In genomic region chr4:149676076-149676475, GRCh38 we compare ENCODE assay signal across 12 cellular contexts.
DNase-seq lines count a peak whose midpoint lies in the region; ATAC-seq and TF ChIP-seq lines count a peak whose summit lies in the region.
"Had no signal": no experiment of that assay in that cellular context is flagged by ENCODE, and none has a peak within 500 bp of the region (broad histone marks: within the 10 kb centered on the region; RNA-seq: fewer than 3 reads in every experiment).

No MANE protein-coding gene starts in this region.

- H3K9me3 ChIP-seq in prostate gland, result no peaks in the 10 kb centered on the region

- H3K36me3 ChIP-seq in prostate gland, result no peaks in the 10 kb centered on the region
- H3K36me3 ChIP-seq: heart left ventricle had no signal

- intact Hi-C loops in prostate gland (cut with DNase I), result no loop called here

- TF ChIP-seq CTCF in GM10266 (IDR thresholded peaks at IDR 0.05; ENCODE audit: control insufficient read depth, insufficient read depth, low read depth, missing control alignments) (no peak), prostate gland (IDR thresholded peaks at IDR 0.05) (no peak)

- DNase-seq in GM10266 (ENCODE audit: extremely low spot score) (peak; percentile 5), germinal center (ENCODE audit: low spot score) (no peak), DMS114 treated with DMSO at 0.1 percent for 48 hours (lab: John Stamatoyannopoulos, UW; ENCODE audit: unreplicated experiment) (no peak), prostate gland (ENCODE audit: low spot score) (no peak)
- DNase-seq in activated naive CD8-positive, alpha-beta T cell treated with anti-CD3 and anti-CD28 coated beads, Interleukin-2, amount 50 U/mL, for 24 hours, result no peak
- DNase-seq: DND-41; heart left ventricle; stimulated activated naive CD4-positive, alpha-beta T cell had no signal

- no peaks in the 10 kb centered on the region for H3K36me3 Mint-ChIP-seq in activated naive CD8-positive, alpha-beta T cell treated with anti-CD3 and anti-CD28 coated beads, Interleukin-2, amount 50 U/mL, for 24 hours (ENCODE audit: low read depth)

- no peaks in the 10 kb centered on the region for H3K4me1 ChIP-seq in prostate gland (replicated peaks)
- H3K4me1 ChIP-seq: heart left ventricle had no signal

- H3K27me3 Mint-ChIP-seq in activated naive CD8-positive, alpha-beta T cell treated with anti-CD3 and anti-CD28 coated beads, Interleukin-2, amount 50 U/mL, for 24 hours, result no peaks in the 10 kb centered on the region

- no peak overlapping the region for H3K27ac Mint-ChIP-seq in activated naive CD8-positive, alpha-beta T cell treated with anti-CD3 and anti-CD28 coated beads, Interleukin-2, amount 50 U/mL, for 24 hours

- H3K9me3 Mint-ChIP-seq in activated naive CD8-positive, alpha-beta T cell treated with anti-CD3 and anti-CD28 coated beads, Interleukin-2, amount 50 U/mL, for 24 hours, result peaks cover 35% of the 10 kb centered on the region

- no peaks in the 10 kb centered on the region for H3K4me1 Mint-ChIP-seq in activated naive CD8-positive, alpha-beta T cell treated with anti-CD3 and anti-CD28 coated beads, Interleukin-2, amount 50 U/mL, for 24 hours

- H3K27me3 ChIP-seq in prostate gland (replicated peaks; ENCODE audit: insufficient read depth), result no peaks in the 10 kb centered on the region
- H3K27me3 ChIP-seq: heart left ventricle had no signal

- H3K4me3 ChIP-seq in prostate gland, result no peak overlapping the region
- H3K4me3 ChIP-seq: heart left ventricle, lung had no signal

- H3K27ac ChIP-seq in prostate gland, result no peak overlapping the region
- H3K27ac ChIP-seq: heart left ventricle had no signal

- 67% methylated on average over 3 of the region's 3 CpGs for WGBS in prostate gland

- TF ChIP-seq POLR2A in prostate gland (IDR thresholded peaks at IDR 0.05), result no peak

- peak; percentile 66 for ATAC-seq in GM19397 (IDR thresholded peaks at IDR 0.05; ENCODE audit: unreplicated experiment)
- ATAC-seq in HG02840 (IDR thresholded peaks at IDR 0.05; ENCODE audit: low FRiP score, unreplicated experiment), result peak; percentile 73
- ATAC-seq in HG03558 (IDR thresholded peaks at IDR 0.05; ENCODE audit: extremely low read depth, unreplicated experiment), result peak; percentile 78
- no peak for ATAC-seq in activated naive CD8-positive, alpha-beta T cell treated with anti-CD3 and anti-CD28 coated beads, Interleukin-2, amount 50 U/mL, for 24 hours
- ATAC-seq: heart left ventricle had no signal

- no peak overlapping the region for H3K4me3 Mint-ChIP-seq in activated naive CD8-positive, alpha-beta T cell treated with anti-CD3 and anti-CD28 coated beads, Interleukin-2, amount 50 U/mL, for 24 hours
